In genomic region chr3:11445883-11446282, GRCh38 we compare ENCODE assay signal across 25 cellular contexts.
DNase-seq lines count a peak whose midpoint lies in the region; ATAC-seq and TF ChIP-seq lines count a peak whose summit lies in the region.
"Had no signal": no experiment of that assay in that cellular context is flagged by ENCODE, and none has a peak within 500 bp of the region (broad histone marks: within the 10 kb centered on the region; RNA-seq: fewer than 3 reads in every experiment).

No MANE protein-coding gene starts in this region.

- TF ChIP-seq CTCF in right atrium auricular region (IDR thresholded peaks at IDR 0.05) = no peak

- H3K36me3 ChIP-seq in right atrium auricular region = no peaks in the 10 kb centered on the region
- H3K36me3 ChIP-seq in aorta (ENCODE audit: control insufficient read depth in 1 of 2, insufficient read depth in 2 of 2, low read length in 1 of 2) = no peaks in the 10 kb centered on the region
- H3K36me3 ChIP-seq: transverse colon had no signal

- H3K4me1 ChIP-seq in right atrium auricular region = no peaks in the 10 kb centered on the region
- H3K4me1 ChIP-seq in aorta (ENCODE audit: control insufficient read depth in 1 of 2, insufficient read depth in 2 of 2, low read length in 2 of 2) = peaks cover 2 to 4% of the 10 kb centered on the region in 2 donors
- H3K4me1 ChIP-seq: body of pancreas, transverse colon had no signal

- WGBS in aorta, 2 donors = 4 to 7% methylated on average over 2 of the region's 2 CpGs

- H3K27me3 ChIP-seq in right atrium auricular region (no peaks in the 10 kb centered on the region), aorta (ENCODE audit: control insufficient read depth in 1 of 2, insufficient read depth in 2 of 2, low read length in 1 of 2) (no peaks in the 10 kb centered on the region)
- H3K27me3 ChIP-seq: body of pancreas, transverse colon had no signal

- H3K27ac ChIP-seq in right atrium auricular region (no peak overlapping the region), aorta (ENCODE audit: low read depth in 1 of 2, low read length in 2 of 2) (no peak overlapping the region)
- H3K27ac ChIP-seq: body of pancreas, transverse colon had no signal

- H3K9me3 ChIP-seq in right atrium auricular region (no peaks in the 10 kb centered on the region), aorta (ENCODE audit: control insufficient read depth, low read length) (no peaks in the 10 kb centered on the region)
- H3K9me3 ChIP-seq: body of pancreas, transverse colon had no signal

- no peak for DNase-seq in Right ventricle myocardium inferior (ENCODE audit: missing footprints)
- DNase-seq in right atrium auricular region (ENCODE audit: low spot score) = no peak
- DNase-seq in dermis microvascular lymphatic vessel endothelial cell (ENCODE audit: low read depth in 2 of 2) = peak; percentile 25 to 29
- peak; percentile 42 for DNase-seq in left cardiac atrium
- DNase-seq in aorta = no peak
- no peak for DNase-seq in activated CD8-positive, alpha-beta memory T cell treated with anti-CD3 and anti-CD28 coated beads, Interleukin-2, amount 50 U/mL, for 48 hours
- DNase-seq: 8988T; activated CD4-positive, alpha-beta T cell treated with anti-CD3 and anti-CD28 coated beads, Interleukin-2, amount 50 U/mL, for 48 hours; activated CD4-positive, CD25-positive, alpha-beta regulatory T cell; activated naive CD8-positive, alpha-beta T cell treated with anti-CD3 and anti-CD28 coated beads for 36 hours; AML-193; body of pancreas; CD4-positive, alpha-beta memory T cell; effector memory CD4-positive, alpha-beta T cell; erythroblast; GF-D8; KG1; left colon; naive thymus-derived CD4-positive, alpha-beta T cell; NCI-H1436 treated with DMSO at 0.1 percent for 48 hours; stimulated activated naive CD8-positive, alpha-beta T cell treated with anti-CD3 and anti-CD28 coated beads, Interleukin-15, amount 100 ng/mL, for 72 hours; transverse colon had no signal

- ATAC-seq in Right ventricle myocardium inferior (peak; percentile 60), left cardiac atrium (peak; percentile 41 to 88), aorta (ENCODE audit: low FRiP score) (peak; percentile 60), GM18907 (IDR thresholded peaks at IDR 0.05; ENCODE audit: unreplicated experiment) (no peak), GM19035 (IDR thresholded peaks at IDR 0.05; ENCODE audit: unreplicated experiment) (no peak)
- ATAC-seq: body of pancreas; left colon; naive thymus-derived CD4-positive, alpha-beta T cell; Panc1; stimulated activated naive CD8-positive, alpha-beta T cell treated with anti-CD3 and anti-CD28 coated beads, Interleukin-15, amount 100 ng/mL, for 72 hours had no signal

- H3K4me3 ChIP-seq in right atrium auricular region = no peak overlapping the region
- H3K4me3 ChIP-seq in aorta (ENCODE audit: low read length in 2 of 2) = no peak overlapping the region
- H3K4me3 ChIP-seq: body of pancreas, transverse colon had no signal

- intact Hi-C loops in Right ventricle myocardium inferior (cut with DNase I) = no loop called here
- intact Hi-C loops in left cardiac atrium (cut with DNase I) = no loop called here
- intact Hi-C loops in aorta (cut with DNase I) = no loop called here

Comparison
In these comparisons a context has a peak if more than half of its experiments do, and no peak if none do; other contexts are left out.
1. DNase-seq: peak in dermis microvascular lymphatic vessel endothelial cell (2 of 2) and left cardiac atrium (single experiment); none in Right ventricle myocardium inferior (single experiment), right atrium auricular region (single experiment), aorta (0 of 2) and activated CD8-positive, alpha-beta memory T cell treated with anti-CD3 and anti-CD28 coated beads, Interleukin-2, amount 50 U/mL, for 48 hours (single experiment).
2. ATAC-seq: peak in Right ventricle myocardium inferior (single experiment), left cardiac atrium (2 of 2) and aorta (single experiment); none in GM18907 (single experiment) and GM19035 (single experiment).